ENCODE assay signal across 9 cellular contexts in genomic region chr11:25252854-25253253, GRCh38.
"Had no signal": no experiment of that assay in that cellular context is flagged by ENCODE, and none has a peak within 500 bp of the region (broad histone marks: within the 10 kb centered on the region; RNA-seq: fewer than 3 reads in every experiment).

No MANE protein-coding gene starts in this region.

- H3K9me3 ChIP-seq: HAP-1 had no signal

- H3K4me1 ChIP-seq: HAP-1 had no signal

- H3K27ac ChIP-seq: GM23248 had no signal

- H3K4me3 ChIP-seq: GM23248, GM23338, HAP-1 had no signal

- H2AFZ ChIP-seq: GM23248, GM23338 had no signal

- H3K9ac ChIP-seq: GM23248 had no signal

- H3K36me3 ChIP-seq: HAP-1 had no signal

- DNase-seq: GM23248, GOT3, H7, H9, HCEC 1CT, HFFc6 had no signal

- H3K4me2 ChIP-seq: GM23338 had no signal

- ATAC-seq: GM23338, HCT116 had no signal
